ENCODE assay signal across 2 cellular contexts in the genomic region with DNA sequence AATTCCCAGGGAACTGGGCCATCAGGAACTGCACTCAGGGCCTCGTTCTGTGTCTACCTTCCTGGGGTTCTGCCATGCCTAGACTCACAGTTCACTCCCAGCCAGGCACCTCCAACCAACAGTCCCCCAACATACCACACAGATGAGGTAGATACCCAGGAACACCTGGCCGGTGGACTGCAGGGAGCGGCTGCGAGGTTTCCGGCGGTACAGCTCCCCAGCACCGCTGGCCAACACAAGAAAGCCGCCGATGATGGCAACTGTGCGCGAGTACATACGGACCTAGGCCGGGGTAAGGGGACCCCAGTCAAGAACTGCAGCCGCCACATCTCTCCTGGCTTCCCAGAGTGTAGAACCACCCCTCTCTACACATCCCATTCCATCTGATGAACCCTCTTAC.
TF ChIP-seq lines count a peak whose summit lies in the region.

No MANE protein-coding gene starts in this region.

TF ChIP-seq in HEK293, 187 proteins besides CTCF, POLR2A, EP300 and RAD21:
- TF ChIP-seq ZNF184 (tag by site-specific recombination; IDR thresholded peaks at IDR 0.05) = no peak
- no peak for TF ChIP-seq REPIN1 (tag by site-specific recombination; IDR thresholded peaks at IDR 0.05; ENCODE audit: low read depth)
- TF ChIP-seq RBAK (tag by site-specific recombination; IDR thresholded peaks at IDR 0.05) = no peak
- TF ChIP-seq ZNF830 (tag by site-specific recombination; IDR thresholded peaks at IDR 0.05; ENCODE audit: low read depth) = no peak
- TF ChIP-seq, protein P1, sequence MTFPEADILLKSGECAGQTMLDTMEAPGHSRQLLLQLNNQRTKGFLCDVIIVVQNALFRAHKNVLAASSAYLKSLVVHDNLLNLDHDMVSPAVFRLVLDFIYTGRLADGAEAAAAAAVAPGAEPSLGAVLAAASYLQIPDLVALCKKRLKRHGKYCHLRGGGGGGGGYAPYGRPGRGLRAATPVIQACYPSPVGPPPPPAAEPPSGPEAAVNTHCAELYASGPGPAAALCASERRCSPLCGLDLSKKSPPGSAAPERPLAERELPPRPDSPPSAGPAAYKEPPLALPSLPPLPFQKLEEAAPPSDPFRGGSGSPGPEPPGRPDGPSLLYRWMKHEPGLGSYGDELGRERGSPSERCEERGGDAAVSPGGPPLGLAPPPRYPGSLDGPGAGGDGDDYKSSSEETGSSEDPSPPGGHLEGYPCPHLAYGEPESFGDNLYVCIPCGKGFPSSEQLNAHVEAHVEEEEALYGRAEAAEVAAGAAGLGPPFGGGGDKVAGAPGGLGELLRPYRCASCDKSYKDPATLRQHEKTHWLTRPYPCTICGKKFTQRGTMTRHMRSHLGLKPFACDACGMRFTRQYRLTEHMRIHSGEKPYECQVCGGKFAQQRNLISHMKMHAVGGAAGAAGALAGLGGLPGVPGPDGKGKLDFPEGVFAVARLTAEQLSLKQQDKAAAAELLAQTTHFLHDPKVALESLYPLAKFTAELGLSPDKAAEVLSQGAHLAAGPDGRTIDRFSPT (tag by site-specific recombination; IDR thresholded peaks at IDR 0.05) = no peak
- TF ChIP-seq HOXC10 (CRISPR knock-in tag; IDR thresholded peaks at IDR 0.05) = no peak
- TF ChIP-seq ZNF707 (tag by site-specific recombination; IDR thresholded peaks at IDR 0.05) = no peak

TF ChIP-seq in K562, 482 proteins besides CTCF, POLR2A, EP300 and RAD21:
- TF ChIP-seq ZNF121 (CRISPR knock-in tag; conservative IDR thresholded peaks at IDR 0.05) (no peak), TAF7 (tag; IDR thresholded peaks at IDR 0.05) (no peak), PTRF (tag; IDR thresholded peaks at IDR 0.05) (no peak), PCBP1 (IDR thresholded peaks at IDR 0.05; ENCODE audit: low read depth, low read length, poor library complexity, severe bottlenecking) (no peak), HNRNPH1 (optimal IDR thresholded peaks at IDR 0.05; ENCODE audit: low read depth, low read length) (no peak), BDP1 (IDR thresholded peaks at IDR 0.05; ENCODE audit: insufficient read depth, insufficient read length) (no peak), SRSF3 (IDR thresholded peaks at IDR 0.05; ENCODE audit: insufficient read depth, low read length) (no peak), POLR2G (IDR thresholded peaks at IDR 0.05; ENCODE audit: low read depth, low read length) (0 out of 2 replicates have a peak, but pooled peaks have one; percentile 16), XRCC3 (IDR thresholded peaks at IDR 0.05) (no peak), RBFOX2 (IDR thresholded peaks at IDR 0.05; ENCODE audit: low read depth, low read length) (0 out of 2 replicates have a peak, but pooled peaks have one; percentile 19), HNRNPUL1 (IDR thresholded peaks at IDR 0.05; ENCODE audit: low read length) (no peak), BRD9 (IDR thresholded peaks at IDR 0.05; ENCODE audit: low read depth, partially characterized antibody) (no peak), GABPA (tag; conservative IDR thresholded peaks at IDR 0.05; ENCODE audit: low read depth) (no peak), EGR1 (conservative IDR thresholded peaks at IDR 0.05) (no peak)
- TF ChIP-seq, protein P2, sequence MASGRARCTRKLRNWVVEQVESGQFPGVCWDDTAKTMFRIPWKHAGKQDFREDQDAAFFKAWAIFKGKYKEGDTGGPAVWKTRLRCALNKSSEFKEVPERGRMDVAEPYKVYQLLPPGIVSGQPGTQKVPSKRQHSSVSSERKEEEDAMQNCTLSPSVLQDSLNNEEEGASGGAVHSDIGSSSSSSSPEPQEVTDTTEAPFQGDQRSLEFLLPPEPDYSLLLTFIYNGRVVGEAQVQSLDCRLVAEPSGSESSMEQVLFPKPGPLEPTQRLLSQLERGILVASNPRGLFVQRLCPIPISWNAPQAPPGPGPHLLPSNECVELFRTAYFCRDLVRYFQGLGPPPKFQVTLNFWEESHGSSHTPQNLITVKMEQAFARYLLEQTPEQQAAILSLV (tag; IDR thresholded peaks at IDR 0.05) = no peak
- TF ChIP-seq, protein P3, sequence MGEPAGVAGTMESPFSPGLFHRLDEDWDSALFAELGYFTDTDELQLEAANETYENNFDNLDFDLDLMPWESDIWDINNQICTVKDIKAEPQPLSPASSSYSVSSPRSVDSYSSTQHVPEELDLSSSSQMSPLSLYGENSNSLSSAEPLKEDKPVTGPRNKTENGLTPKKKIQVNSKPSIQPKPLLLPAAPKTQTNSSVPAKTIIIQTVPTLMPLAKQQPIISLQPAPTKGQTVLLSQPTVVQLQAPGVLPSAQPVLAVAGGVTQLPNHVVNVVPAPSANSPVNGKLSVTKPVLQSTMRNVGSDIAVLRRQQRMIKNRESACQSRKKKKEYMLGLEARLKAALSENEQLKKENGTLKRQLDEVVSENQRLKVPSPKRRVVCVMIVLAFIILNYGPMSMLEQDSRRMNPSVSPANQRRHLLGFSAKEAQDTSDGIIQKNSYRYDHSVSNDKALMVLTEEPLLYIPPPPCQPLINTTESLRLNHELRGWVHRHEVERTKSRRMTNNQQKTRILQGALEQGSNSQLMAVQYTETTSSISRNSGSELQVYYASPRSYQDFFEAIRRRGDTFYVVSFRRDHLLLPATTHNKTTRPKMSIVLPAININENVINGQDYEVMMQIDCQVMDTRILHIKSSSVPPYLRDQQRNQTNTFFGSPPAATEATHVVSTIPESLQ (CRISPR knock-in tag; IDR thresholded peaks at IDR 0.05) = no peak
